Comparison of ENCODE assay signal across 1 cellular context in the genomic region with DNA sequence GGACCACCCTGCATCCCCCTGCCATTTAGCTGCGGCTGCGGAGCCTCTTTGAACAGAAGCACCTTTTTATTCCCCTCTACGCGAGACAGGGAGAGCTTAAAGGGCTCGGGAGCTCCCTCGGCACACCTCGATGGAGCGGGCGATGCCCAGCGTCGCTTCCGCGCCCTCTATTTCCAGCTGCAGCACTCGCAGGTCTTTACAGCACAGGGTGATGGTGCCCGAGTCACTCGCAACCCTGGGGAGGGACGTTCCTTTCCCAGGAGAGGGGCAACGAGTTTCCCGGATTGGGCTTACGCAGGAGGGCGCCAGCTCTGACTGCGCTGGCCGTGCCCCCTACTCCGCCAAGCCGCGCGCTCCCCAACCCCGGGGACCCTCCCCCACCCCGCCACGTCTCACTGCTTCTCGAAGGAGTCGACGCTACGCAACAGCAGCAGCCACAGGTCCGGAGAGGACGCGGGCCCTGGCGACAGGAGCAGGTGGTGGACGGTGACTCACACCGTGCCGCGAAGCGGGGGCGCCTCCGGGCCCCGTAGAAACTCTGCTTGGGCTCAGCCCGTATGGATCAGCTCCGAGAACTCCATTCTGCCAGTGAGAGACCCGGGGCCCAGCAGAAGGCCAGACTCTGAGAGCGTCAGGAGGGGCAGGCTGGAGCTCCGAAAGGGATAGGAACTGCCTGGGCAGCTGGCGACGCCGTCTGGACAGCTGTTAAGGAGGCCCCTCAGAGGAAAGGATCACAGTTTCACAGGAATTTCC.
A peak's percentile ranks its signal among the peaks of the same experiment; 100 is the strongest.
TF ChIP-seq lines count a peak whose summit lies in the region.

No MANE protein-coding gene starts in this region.

TF ChIP-seq in HepG2, 621 proteins besides CTCF, POLR2A, EP300 and RAD21 (continued from another document):
- TF ChIP-seq REST (IDR thresholded peaks at IDR 0.05; ENCODE audit: borderline replicate concordance in 1 of 2, low read depth in 1 of 2, low read length in 2 of 2) (no peak), MEIS1 (CRISPR knock-in tag; IDR thresholded peaks at IDR 0.05; ENCODE audit: borderline replicate concordance) (peak; percentile 68; the same call in 1 of the 2 replicates), MIXL1 (CRISPR knock-in tag; IDR thresholded peaks at IDR 0.05) (0 out of 2 replicates have a peak, but pooled peaks have one; percentile 12), ZSCAN12 (CRISPR knock-in tag; IDR thresholded peaks at IDR 0.05) (no peak), ZNF883 (CRISPR knock-in tag; IDR thresholded peaks at IDR 0.05; ENCODE audit: not compliant biosample characterization) (no peak), ZBTB1 (CRISPR knock-in tag; IDR thresholded peaks at IDR 0.05; ENCODE audit: borderline replicate concordance) (no peak), CHD2 (IDR thresholded peaks at IDR 0.05; ENCODE audit: low read depth, low read length) (no peak)
- TF ChIP-seq, protein P1, sequence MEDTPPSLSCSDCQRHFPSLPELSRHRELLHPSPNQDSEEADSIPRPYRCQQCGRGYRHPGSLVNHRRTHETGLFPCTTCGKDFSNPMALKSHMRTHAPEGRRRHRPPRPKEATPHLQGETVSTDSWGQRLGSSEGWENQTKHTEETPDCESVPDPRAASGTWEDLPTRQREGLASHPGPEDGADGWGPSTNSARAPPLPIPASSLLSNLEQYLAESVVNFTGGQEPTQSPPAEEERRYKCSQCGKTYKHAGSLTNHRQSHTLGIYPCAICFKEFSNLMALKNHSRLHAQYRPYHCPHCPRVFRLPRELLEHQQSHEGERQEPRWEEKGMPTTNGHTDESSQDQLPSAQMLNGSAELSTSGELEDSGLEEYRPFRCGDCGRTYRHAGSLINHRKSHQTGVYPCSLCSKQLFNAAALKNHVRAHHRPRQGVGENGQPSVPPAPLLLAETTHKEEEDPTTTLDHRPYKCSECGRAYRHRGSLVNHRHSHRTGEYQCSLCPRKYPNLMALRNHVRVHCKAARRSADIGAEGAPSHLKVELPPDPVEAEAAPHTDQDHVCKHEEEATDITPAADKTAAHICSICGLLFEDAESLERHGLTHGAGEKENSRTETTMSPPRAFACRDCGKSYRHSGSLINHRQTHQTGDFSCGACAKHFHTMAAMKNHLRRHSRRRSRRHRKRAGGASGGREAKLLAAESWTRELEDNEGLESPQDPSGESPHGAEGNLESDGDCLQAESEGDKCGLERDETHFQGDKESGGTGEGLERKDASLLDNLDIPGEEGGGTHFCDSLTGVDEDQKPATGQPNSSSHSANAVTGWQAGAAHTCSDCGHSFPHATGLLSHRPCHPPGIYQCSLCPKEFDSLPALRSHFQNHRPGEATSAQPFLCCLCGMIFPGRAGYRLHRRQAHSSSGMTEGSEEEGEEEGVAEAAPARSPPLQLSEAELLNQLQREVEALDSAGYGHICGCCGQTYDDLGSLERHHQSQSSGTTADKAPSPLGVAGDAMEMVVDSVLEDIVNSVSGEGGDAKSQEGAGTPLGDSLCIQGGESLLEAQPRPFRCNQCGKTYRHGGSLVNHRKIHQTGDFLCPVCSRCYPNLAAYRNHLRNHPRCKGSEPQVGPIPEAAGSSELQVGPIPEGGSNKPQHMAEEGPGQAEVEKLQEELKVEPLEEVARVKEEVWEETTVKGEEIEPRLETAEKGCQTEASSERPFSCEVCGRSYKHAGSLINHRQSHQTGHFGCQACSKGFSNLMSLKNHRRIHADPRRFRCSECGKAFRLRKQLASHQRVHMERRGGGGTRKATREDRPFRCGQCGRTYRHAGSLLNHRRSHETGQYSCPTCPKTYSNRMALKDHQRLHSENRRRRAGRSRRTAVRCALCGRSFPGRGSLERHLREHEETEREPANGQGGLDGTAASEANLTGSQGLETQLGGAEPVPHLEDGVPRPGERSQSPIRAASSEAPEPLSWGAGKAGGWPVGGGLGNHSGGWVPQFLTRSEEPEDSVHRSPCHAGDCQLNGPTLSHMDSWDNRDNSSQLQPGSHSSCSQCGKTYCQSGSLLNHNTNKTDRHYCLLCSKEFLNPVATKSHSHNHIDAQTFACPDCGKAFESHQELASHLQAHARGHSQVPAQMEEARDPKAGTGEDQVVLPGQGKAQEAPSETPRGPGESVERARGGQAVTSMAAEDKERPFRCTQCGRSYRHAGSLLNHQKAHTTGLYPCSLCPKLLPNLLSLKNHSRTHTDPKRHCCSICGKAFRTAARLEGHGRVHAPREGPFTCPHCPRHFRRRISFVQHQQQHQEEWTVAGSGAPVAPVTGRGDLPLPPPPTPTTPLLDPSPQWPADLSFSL (CRISPR knock-in tag; IDR thresholded peaks at IDR 0.05): no peak
